In the genomic region with DNA sequence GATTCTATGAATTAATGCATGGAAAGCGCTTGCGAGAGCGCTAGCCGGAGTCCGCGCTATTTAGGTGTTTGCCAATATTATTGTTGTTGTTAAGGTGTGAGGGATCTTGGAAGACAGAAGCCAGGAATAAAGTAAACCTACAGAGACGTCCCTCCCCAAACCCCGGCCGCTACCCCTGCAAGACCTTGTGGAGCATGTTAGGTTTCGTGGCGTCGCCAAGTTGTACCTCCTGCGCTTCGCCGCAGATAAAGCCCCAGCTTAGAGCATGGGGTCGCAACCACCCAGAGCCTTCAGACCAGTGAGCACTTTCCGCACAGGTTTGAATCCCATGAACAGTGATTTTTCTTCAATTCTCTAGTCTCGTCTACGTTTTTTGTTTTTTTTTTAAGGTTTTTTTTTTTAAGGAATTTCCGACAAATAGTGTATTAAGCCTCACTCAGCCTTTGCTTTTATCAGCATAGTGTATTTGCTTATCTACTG, we compare ENCODE assay signal across 9 cellular contexts. TPM values are rescaled to one million over a fixed set of nuclear protein-coding genes. Genes with fewer than 3 reads are reported as not detected.
DNase-seq lines count a peak whose midpoint lies in the region; ATAC-seq and TF ChIP-seq lines count a peak whose summit lies in the region.
"Had no signal": no experiment of that assay in that cellular context is flagged by ENCODE, and none has a peak within 500 bp of the region (broad histone marks: within the 10 kb centered on the region; RNA-seq: fewer than 3 reads in every experiment).

No MANE protein-coding gene starts in this region.

- peaks cover 17% of the 10 kb centered on the region for H3K9me3 Mint-ChIP-seq in activated CD4-positive, alpha-beta T cell treated with anti-CD3 and anti-CD28 coated beads, Interleukin-2, amount 10 ng/mL, durations not matched to agents 7 days and 5 days
- peaks cover 5% of the 10 kb centered on the region for H3K9me3 Mint-ChIP-seq in activated CD8-positive, alpha-beta T cell treated with anti-CD3 and anti-CD28 coated beads for 36 hours
- H3K9me3 Mint-ChIP-seq in stimulated activated naive B cell treated with anti-CD40 and anti-IgM and Interleukin-4, amounts not matched to agents 10 μg/mL and 1 μg/mL and 100 μg/mL, for 72 hours = peaks cover 5 to 9% of the 10 kb centered on the region in 2 donors

- no peak overlapping the region for H3K9ac ChIP-seq in iPS-15b (ENCODE audit: low read depth, low read length)

- H3K27me3 Mint-ChIP-seq in activated CD4-positive, alpha-beta T cell treated with anti-CD3 and anti-CD28 coated beads, Interleukin-2, amount 10 ng/mL, durations not matched to agents 7 days and 5 days = peaks cover 84% of the 10 kb centered on the region
- H3K27me3 Mint-ChIP-seq in activated CD8-positive, alpha-beta T cell treated with anti-CD3 and anti-CD28 coated beads for 36 hours = peaks cover 75% of the 10 kb centered on the region
- H3K27me3 Mint-ChIP-seq in stimulated activated naive B cell treated with anti-CD40 and anti-IgM and Interleukin-4, amounts not matched to agents 10 μg/mL and 1 μg/mL and 100 μg/mL, for 72 hours = peaks cover 64 to 82% of the 10 kb centered on the region in 2 donors

- POLR2A ChIA-PET in activated CD4-positive, alpha-beta T cell treated with anti-CD3 and anti-CD28 coated beads, Interleukin-2, amount 10 ng/mL, durations not matched to agents 7 days and 5 days (lab: Charles Lee) = no interaction called here
- POLR2A ChIA-PET in activated CD8-positive, alpha-beta T cell treated with anti-CD3 and anti-CD28 coated beads for 36 hours (lab: Charles Lee) = interaction anchor here (1.0 kb wide), 1 partner anchor 26 kb away, joined by 3 read pairs; no protein-coding TSS in a partner anchor

- no peaks in the 10 kb centered on the region for H3K36me3 ChIP-seq in iPS-15b (ENCODE audit: control insufficient read depth, insufficient read depth, low read length)

- intact Hi-C loops in activated CD8-positive, alpha-beta T cell treated with anti-CD3 and anti-CD28 coated beads for 36 hours (cut with micrococcal nuclease) = loop anchor here (5.0 kb wide), 1 partner anchor 61 kb away; no protein-coding TSS in a partner anchor

- H3K27me3 ChIP-seq in iPS-15b (ENCODE audit: control insufficient read depth, insufficient read depth, low read length) = peaks cover 85% of the 10 kb centered on the region

- peak overlapping the region; percentile 70 for H3K4me3 Mint-ChIP-seq in activated CD4-positive, alpha-beta T cell treated with anti-CD3 and anti-CD28 coated beads, Interleukin-2, amount 10 ng/mL, durations not matched to agents 7 days and 5 days
- peak overlapping the region; percentile 76 for H3K4me3 Mint-ChIP-seq in activated CD8-positive, alpha-beta T cell treated with anti-CD3 and anti-CD28 coated beads for 36 hours
- peak overlapping the region; percentile 84 to 88 for H3K4me3 Mint-ChIP-seq in stimulated activated naive B cell treated with anti-CD40 and anti-IgM and Interleukin-4, amounts not matched to agents 10 μg/mL and 1 μg/mL and 100 μg/mL, for 72 hours

- H3K9me3 ChIP-seq in iPS-15b (ENCODE audit: control insufficient read depth, insufficient read depth, low read length) = no peaks in the 10 kb centered on the region

- H3K4me3 ChIP-seq in iPS-15b (ENCODE audit: low read depth, low read length) = peak overlapping the region; percentile 45

- CTCF ChIA-PET in activated CD4-positive, alpha-beta T cell treated with anti-CD3 and anti-CD28 coated beads, Interleukin-2, amount 10 ng/mL, durations not matched to agents 7 days and 5 days (lab: Charles Lee) = interaction anchor here (1.0 kb wide), 1 partner anchor 17 kb away, joined by 5 read pairs; no protein-coding TSS in a partner anchor
- CTCF ChIA-PET in activated CD8-positive, alpha-beta T cell treated with anti-CD3 and anti-CD28 coated beads for 36 hours (lab: Charles Lee) = interaction anchor here (0.8 to 1.2 kb wide), 2 partner anchors 12 to 148 kb away, joined by 3 read pairs; no protein-coding TSS in a partner anchor

- H3K36me3 Mint-ChIP-seq in activated CD4-positive, alpha-beta T cell treated with anti-CD3 and anti-CD28 coated beads, Interleukin-2, amount 10 ng/mL, durations not matched to agents 7 days and 5 days (ENCODE audit: low read depth) = peaks cover 10% of the 10 kb centered on the region
- H3K36me3 Mint-ChIP-seq in activated CD8-positive, alpha-beta T cell treated with anti-CD3 and anti-CD28 coated beads for 36 hours (ENCODE audit: low read depth) = peaks cover 6% of the 10 kb centered on the region
- H3K36me3 Mint-ChIP-seq in stimulated activated naive B cell treated with anti-CD40 and anti-IgM and Interleukin-4, amounts not matched to agents 10 μg/mL and 1 μg/mL and 100 μg/mL, for 72 hours = peaks cover 0 to 3% of the 10 kb centered on the region in 2 donors

- H3K27ac Mint-ChIP-seq in activated CD4-positive, alpha-beta T cell treated with anti-CD3 and anti-CD28 coated beads, Interleukin-2, amount 10 ng/mL, durations not matched to agents 7 days and 5 days = peak overlapping the region; percentile 41
- no peak overlapping the region for H3K27ac Mint-ChIP-seq in activated CD8-positive, alpha-beta T cell treated with anti-CD3 and anti-CD28 coated beads for 36 hours
- no peak overlapping the region for H3K27ac Mint-ChIP-seq in stimulated activated naive B cell treated with anti-CD40 and anti-IgM and Interleukin-4, amounts not matched to agents 10 μg/mL and 1 μg/mL and 100 μg/mL, for 72 hours

- ATAC-seq in activated CD8-positive, alpha-beta T cell treated with anti-CD3 and anti-CD28 coated beads for 36 hours = no peak
- ATAC-seq in stimulated activated naive B cell treated with anti-CD40 and anti-IgM and Interleukin-4, amounts not matched to agents 10 μg/mL and 1 μg/mL and 100 μg/mL, for 72 hours (replicated peaks) = no peak
- ATAC-seq in GM19351 (IDR thresholded peaks at IDR 0.05; ENCODE audit: unreplicated experiment) = no peak
- no peak for ATAC-seq in HG02623 (IDR thresholded peaks at IDR 0.05; ENCODE audit: unreplicated experiment)

- no peak for TF ChIP-seq CTCF in activated CD8-positive, alpha-beta T cell treated with anti-CD3 and anti-CD28 coated beads for 36 hours (IDR thresholded peaks at IDR 0.05)

- H3K4me1 Mint-ChIP-seq in activated CD4-positive, alpha-beta T cell treated with anti-CD3 and anti-CD28 coated beads, Interleukin-2, amount 10 ng/mL, durations not matched to agents 7 days and 5 days = peaks cover 32% of the 10 kb centered on the region
- peaks cover 24% of the 10 kb centered on the region for H3K4me1 Mint-ChIP-seq in activated CD8-positive, alpha-beta T cell treated with anti-CD3 and anti-CD28 coated beads for 36 hours (ENCODE audit: low read depth)
- H3K4me1 Mint-ChIP-seq in stimulated activated naive B cell treated with anti-CD40 and anti-IgM and Interleukin-4, amounts not matched to agents 10 μg/mL and 1 μg/mL and 100 μg/mL, for 72 hours = peaks cover 24 to 33% of the 10 kb centered on the region in 2 donors

- H3K4me1 ChIP-seq in iPS-15b (ENCODE audit: control insufficient read depth, insufficient read depth, low read length) = peaks cover 2% of the 10 kb centered on the region

- no peak for DNase-seq in activated CD4-positive, alpha-beta T cell treated with anti-CD3 and anti-CD28 coated beads, Interleukin-2, amount 10 ng/mL, durations not matched to agents 7 days and 5 days
- no peak for DNase-seq in activated CD4-positive, alpha-beta T cell treated with anti-CD3 and anti-CD28 coated beads for 1 hour
- DNase-seq in activated CD8-positive, alpha-beta T cell treated with anti-CD3 and anti-CD28 coated beads for 36 hours = no peak
- no peak for DNase-seq in stimulated activated naive B cell treated with anti-CD40 and anti-IgM and Interleukin-4, amounts not matched to agents 10 μg/mL and 1 μg/mL and 100 μg/mL, for 72 hours
- no peak for DNase-seq in T-helper 9 cell
- DNase-seq: caudate nucleus had no signal

RNA-seq across cellular contexts. Expression of gene ZSCAN9, which starts 16.9 kb away (rescaled TPM):
- total RNA-seq in activated CD4-positive, alpha-beta T cell treated with anti-CD3 and anti-CD28 coated beads, Interleukin-2, amount 10 ng/mL, durations not matched to agents 7 days and 5 days = 1 to 10 TPM; 1.5 to 1.6 TPM
- total RNA-seq in activated CD8-positive, alpha-beta T cell treated with anti-CD3 and anti-CD28 coated beads for 36 hours = 1 to 10 TPM; 2.5 to 3.0 TPM

RNA-seq across cellular contexts. Expression of gene ZKSCAN4, which starts 43.8 kb away (rescaled TPM):
- 1 to 10 TPM; 6.5 to 7.5 TPM for total RNA-seq in activated CD4-positive, alpha-beta T cell treated with anti-CD3 and anti-CD28 coated beads, Interleukin-2, amount 10 ng/mL, durations not matched to agents 7 days and 5 days
- 1 to 10 TPM; 3.5 to 3.6 TPM for total RNA-seq in activated CD8-positive, alpha-beta T cell treated with anti-CD3 and anti-CD28 coated beads for 36 hours

RNA-seq across cellular contexts. Expression of gene NKAPL, which starts 50.9 kb away (rescaled TPM):
- under 1 TPM in 1 of 2 experiments, not detected in 1; 0.12 TPM for total RNA-seq in activated CD4-positive, alpha-beta T cell treated with anti-CD3 and anti-CD28 coated beads, Interleukin-2, amount 10 ng/mL, durations not matched to agents 7 days and 5 days
- total RNA-seq in activated CD8-positive, alpha-beta T cell treated with anti-CD3 and anti-CD28 coated beads for 36 hours = not detected

RNA-seq across cellular contexts. Expression of gene ZSCAN26, which starts 58.7 kb away (rescaled TPM):
- 10 to 100 TPM in 1 of 2 experiments, 1 to 10 TPM in 1; 8.1 to 10.5 TPM for total RNA-seq in activated CD4-positive, alpha-beta T cell treated with anti-CD3 and anti-CD28 coated beads, Interleukin-2, amount 10 ng/mL, durations not matched to agents 7 days and 5 days
- 1 to 10 TPM; 3.6 to 3.8 TPM for total RNA-seq in activated CD8-positive, alpha-beta T cell treated with anti-CD3 and anti-CD28 coated beads for 36 hours
